ENCODE assay signal across 1 cellular context in genomic region chr5:78132507-78132906, GRCh38.
A peak's percentile ranks its signal among the peaks of the same experiment; 100 is the strongest.
TF ChIP-seq lines count a peak whose summit lies in the region.

No MANE protein-coding gene starts in this region.

TF ChIP-seq in HEK293, 187 proteins besides CTCF, POLR2A, EP300 and RAD21 (continued from another document):
- no peak for TF ChIP-seq ZNF704 (tag by site-specific recombination; IDR thresholded peaks at IDR 0.05)
- peak; percentile 67; the same call in 1 of the 2 replicates for TF ChIP-seq KLF8 (tag by site-specific recombination; IDR thresholded peaks at IDR 0.05)
- TF ChIP-seq SP7 (tag by site-specific recombination; IDR thresholded peaks at IDR 0.05): 0 out of 2 replicates have a peak, but pooled peaks have one; percentile 49
- 0 out of 2 replicates have a peak, but pooled peaks have one; percentile 65 for TF ChIP-seq ZNF621 (tag by site-specific recombination; IDR thresholded peaks at IDR 0.05)
- no peak for TF ChIP-seq ZNF2 (tag by site-specific recombination; IDR thresholded peaks at IDR 0.05)
- TF ChIP-seq ZNF366 (tag by site-specific recombination; conservative IDR thresholded peaks at IDR 0.05): peak; percentile 77
TF ChIP-seq in HEK293: peak in this region for 11.
